In genomic region chr3:24640330-24640877, GRCh38 we compare ENCODE assay signal across 2 cellular contexts.
TF ChIP-seq lines count a peak whose summit lies in the region.

No MANE protein-coding gene starts in this region.

TF ChIP-seq in IMR-90, 13 proteins besides CTCF, POLR2A, EP300 and RAD21 (continued from another document):
- TF ChIP-seq ELK1 (IDR thresholded peaks at IDR 0.05; ENCODE audit: borderline replicate concordance, low read depth, low read length) (no peak), CEBPB (IDR thresholded peaks at IDR 0.05; ENCODE audit: low read depth, low read length) (no peak), FOS (IDR thresholded peaks at IDR 0.05; ENCODE audit: low read depth, low read length) (no peak), RFX5 (IDR thresholded peaks at IDR 0.05; ENCODE audit: low read depth, low read length) (no peak), NFE2L2 (IDR thresholded peaks at IDR 0.05; ENCODE audit: low read depth, low read length) (no peak), RCOR1 (IDR thresholded peaks at IDR 0.05; ENCODE audit: insufficient replicate concordance, low read length) (no peak), SMC3 (IDR thresholded peaks at IDR 0.05; ENCODE audit: low read depth, low read length) (no peak), MAZ (IDR thresholded peaks at IDR 0.05; ENCODE audit: borderline replicate concordance, low read depth, low read length) (no peak)

TF ChIP-seq in K562, 482 proteins besides CTCF, POLR2A, EP300 and RAD21 (continued from another document):
- peak; percentile 63 for TF ChIP-seq DEAF1 (CRISPR knock-in tag; IDR thresholded peaks at IDR 0.05)
- no peak for TF ChIP-seq ZSCAN29 (IDR thresholded peaks at IDR 0.05)
- 0 out of 2 replicates have a peak, but pooled peaks have one; percentile 15 for TF ChIP-seq ARID3A (IDR thresholded peaks at IDR 0.05; ENCODE audit: borderline replicate concordance, low read depth, low read length)
- TF ChIP-seq HDAC3 (IDR thresholded peaks at IDR 0.05; ENCODE audit: borderline replicate concordance, partially characterized antibody): no peak
- TF ChIP-seq ELF1 (tag; IDR thresholded peaks at IDR 0.05): no peak
- TF ChIP-seq HDGF (IDR thresholded peaks at IDR 0.05): no peak
- TF ChIP-seq ASH1L (IDR thresholded peaks at IDR 0.05; ENCODE audit: borderline replicate concordance, low read depth, partially characterized antibody): no peak
- no peak for TF ChIP-seq PCBP1 (IDR thresholded peaks at IDR 0.05; ENCODE audit: low read depth, low read length, poor library complexity, severe bottlenecking)
- TF ChIP-seq RBM25 (IDR thresholded peaks at IDR 0.05; ENCODE audit: low read depth, low read length, severe bottlenecking): no peak
- TF ChIP-seq ZNF24 (IDR thresholded peaks at IDR 0.05): peak; percentile 42; the same call in 1 of the 2 replicates
- TF ChIP-seq MLX (CRISPR knock-in tag; conservative IDR thresholded peaks at IDR 0.05): no peak
- 0 out of 2 replicates have a peak, but pooled peaks have one; percentile 27 for TF ChIP-seq ARID2 (IDR thresholded peaks at IDR 0.05)
- TF ChIP-seq PPARD (CRISPR knock-in tag; IDR thresholded peaks at IDR 0.05): no peak
- 0 out of 2 replicates have a peak, but pooled peaks have one; percentile 52 for TF ChIP-seq CC2D1A (IDR thresholded peaks at IDR 0.05)
- TF ChIP-seq POU5F1 (IDR thresholded peaks at IDR 0.05; ENCODE audit: borderline replicate concordance, low read depth, low read length, partially characterized antibody): no peak
- no peak for TF ChIP-seq JUNB (CRISPR knock-in tag; conservative IDR thresholded peaks at IDR 0.05)
- TF ChIP-seq SIX5 (IDR thresholded peaks at IDR 0.05; ENCODE audit: borderline replicate concordance in 1 of 2, insufficient read depth in 1 of 2, low read depth in 1 of 2, low read length in 2 of 2): no peak
- TF ChIP-seq FOXM1 (IDR thresholded peaks at IDR 0.05; ENCODE audit: low read depth): no peak
- no peak for TF ChIP-seq FOXM1 (CRISPR knock-in tag; IDR thresholded peaks at IDR 0.05; ENCODE audit: low read depth)
- no peak for TF ChIP-seq ZNF316 (IDR thresholded peaks at IDR 0.05)
- peak; percentile 80 for TF ChIP-seq SMC3 (conservative IDR thresholded peaks at IDR 0.05; ENCODE audit: insufficient read depth, low read depth, low read length)
